In genomic region chr9:124254261-124254682, GRCh38 we compare ENCODE assay signal across 9 cellular contexts. TPM values are rescaled to one million over a fixed set of nuclear protein-coding genes. Genes with fewer than 3 reads are reported as not detected.
DNase-seq lines count a peak whose midpoint lies in the region; ATAC-seq, FAIRE-seq and TF ChIP-seq lines count a peak whose summit lies in the region.
"Had no signal": no experiment of that assay in that cellular context is flagged by ENCODE, and none has a peak within 500 bp of the region (broad histone marks: within the 10 kb centered on the region; RNA-seq: fewer than 3 reads in every experiment).

No MANE protein-coding gene starts in this region.

- H3K27me3 ChIP-seq in trophoblast cell (ENCODE audit: insufficient read depth, low read length) (no peaks in the 10 kb centered on the region), small intestine (ENCODE audit: control insufficient read depth in 2 of 2, insufficient read depth in 2 of 2, low read length in 2 of 2) (no peaks in the 10 kb centered on the region), esophagus muscularis mucosa (no peaks in the 10 kb centered on the region), PC-9 (ENCODE audit: insufficient read depth, low read depth) (no peaks in the 10 kb centered on the region)

- no peak overlapping the region for H2AK5ac ChIP-seq in trophoblast cell (ENCODE audit: low read length)

- no peak overlapping the region for H4K12ac ChIP-seq in trophoblast cell (ENCODE audit: low read depth, low read length)

- no peak overlapping the region for H3K14ac ChIP-seq in trophoblast cell (ENCODE audit: low read length)

- no peak overlapping the region for H4K8ac ChIP-seq in trophoblast cell (ENCODE audit: low read depth, low read length)

- intact Hi-C loops in esophagus muscularis mucosa (cut with DNase I) (no loop called here), PC-9 (cut with micrococcal nuclease; ENCODE audit: unreplicated experiment) (no loop called here)

- TF ChIP-seq CTCF in esophagus muscularis mucosa (IDR thresholded peaks at IDR 0.05) (no peak), PC-9 (conservative IDR thresholded peaks at IDR 0.05) (no peak)

- no peaks in the 10 kb centered on the region for H3K9me2 ChIP-seq in PC-9 (ENCODE audit: insufficient read depth)

- FAIRE-seq in small intestine (lab: Jason Lieb, UNC), result no peak

- H3K4ac ChIP-seq in trophoblast cell (ENCODE audit: low read depth, low read length), result no peak overlapping the region

- H2BK120ac ChIP-seq in trophoblast cell (ENCODE audit: insufficient read depth, low read length, poor library complexity), result peak overlapping the region; percentile 14

- H3K4me2 ChIP-seq in trophoblast cell (ENCODE audit: low read length) (no peak overlapping the region), PC-9 (no peak overlapping the region)

- no peak overlapping the region for H3K23ac ChIP-seq in trophoblast cell (ENCODE audit: low read length)

- peaks cover 22 to 24% of the 10 kb centered on the region in 2 experiments for H3K4me1 ChIP-seq in trophoblast cell (ENCODE audit: control insufficient read depth in 1 of 2, insufficient read depth in 2 of 2, low read length in 2 of 2)
- peaks cover 0 to 4% of the 10 kb centered on the region in 2 donors for H3K4me1 ChIP-seq in small intestine (ENCODE audit: control insufficient read depth in 2 of 2, insufficient read depth in 1 of 2, low read depth in 1 of 2, low read length in 1 of 2)
- peaks cover 9 to 17% (median 15%) of the 10 kb centered on the region in 4 donors for H3K4me1 ChIP-seq in esophagus muscularis mucosa
- H3K4me1 ChIP-seq in PC-9 (replicated peaks; ENCODE audit: insufficient read depth), result peaks cover 16% of the 10 kb centered on the region

- H2BK12ac ChIP-seq in trophoblast cell (ENCODE audit: low read length), result peak overlapping the region; percentile 92

- H2BK5ac ChIP-seq in trophoblast cell (ENCODE audit: low read depth, low read length, poor library complexity), result no peak overlapping the region

- DNase-seq in trophoblast cell (no peak), small intestine (no peak), esophagus muscularis mucosa (ENCODE audit: extremely low spot score) (no peak), PC-9 (no peak), NCI-H2196 treated with DMSO at 0.1 percent for 48 hours (lab: John Stamatoyannopoulos, UW; ENCODE audit: unreplicated experiment) (no peak)
- DNase-seq: activated CD4-positive, CD25-positive, alpha-beta regulatory T cell had no signal

- no peak overlapping the region for H4K91ac ChIP-seq in trophoblast cell (ENCODE audit: low read depth, low read length)

- H3K36me3 ChIP-seq in trophoblast cell (ENCODE audit: control insufficient read depth in 1 of 2, insufficient read depth in 2 of 2, low read length in 2 of 2) (no peaks in the 10 kb centered on the region), small intestine (ENCODE audit: control insufficient read depth in 2 of 2, insufficient read depth in 2 of 2, low read length in 2 of 2) (no peaks in the 10 kb centered on the region), esophagus muscularis mucosa (no peaks in the 10 kb centered on the region), PC-9 (ENCODE audit: low read depth) (no peaks in the 10 kb centered on the region)

- H3K9me3 ChIP-seq in trophoblast cell (ENCODE audit: insufficient read depth, low read depth, low read length) (no peaks in the 10 kb centered on the region), small intestine (ENCODE audit: control insufficient read depth, low read depth) (no peaks in the 10 kb centered on the region), esophagus muscularis mucosa (no peaks in the 10 kb centered on the region), PC-9 (ENCODE audit: insufficient read depth, low read depth) (no peaks in the 10 kb centered on the region)

- ATAC-seq in GM18511 (IDR thresholded peaks at IDR 0.05; ENCODE audit: unreplicated experiment) (peak; percentile 75), GM21390 (IDR thresholded peaks at IDR 0.05; ENCODE audit: unreplicated experiment) (peak; percentile 69), HG03442 (IDR thresholded peaks at IDR 0.05; ENCODE audit: unreplicated experiment) (peak; percentile 62)

- CTCF ChIA-PET in PC-9 (lab: Charles Lee), result no interaction called here

- H2AFZ ChIP-seq in trophoblast cell (ENCODE audit: insufficient read depth, low read length, poor library complexity) (no peak overlapping the region), PC-9 (no peak overlapping the region)

- peaks cover 10% of the 10 kb centered on the region for H3K79me2 ChIP-seq in trophoblast cell (ENCODE audit: control insufficient read depth, insufficient read depth, low read length, poor library complexity)
- H3K79me2 ChIP-seq in PC-9 (ENCODE audit: low read depth), result peaks cover 13% of the 10 kb centered on the region; the same call in 1 of the 2 replicates

- BruUV-seq in PC-9 (replicated peaks; lab: Mats Ljungman, UMichigan), result no TSS peak

- H3F3A ChIP-seq in PC-9 (ENCODE audit: insufficient read depth, low read depth), result peaks cover 18% of the 10 kb centered on the region

- H3K9ac ChIP-seq in trophoblast cell (ENCODE audit: low read length), result no peak overlapping the region

- WGBS in trophoblast cell (ENCODE audit: extremely low coverage, insufficient coverage, insufficient read length), result no CpG with 5 or more reads among the region's 10 CpGs
- 55 to 65% (median 65%) methylated on average over 10 of the region's 10 CpGs for WGBS in small intestine, 3 donors
- 90% methylated on average over 10 of the region's 10 CpGs for WGBS in esophagus muscularis mucosa

- H3K27ac ChIP-seq in trophoblast cell (ENCODE audit: low read depth, low read length) (no peak overlapping the region), small intestine (ENCODE audit: low read depth in 1 of 2, low read length in 1 of 2) (no peak overlapping the region), esophagus muscularis mucosa (replicated peaks in 1 of 4) (no peak overlapping the region), PC-9 (no peak overlapping the region)

- POLR2A ChIA-PET in PC-9 (lab: Charles Lee; ENCODE audit: unreplicated experiment), result no interaction called here

- no peaks in the 10 kb centered on the region for H4K20me1 ChIP-seq in PC-9 (ENCODE audit: insufficient read depth)

- H3K18ac ChIP-seq in trophoblast cell (ENCODE audit: low read length), result no peak overlapping the region

- no peak for TF ChIP-seq EP300 in esophagus muscularis mucosa (IDR thresholded peaks at IDR 0.05)

- H3K79me1 ChIP-seq in trophoblast cell (ENCODE audit: low read length), result peaks cover 23% of the 10 kb centered on the region

- no peak overlapping the region for H3K4me3 ChIP-seq in trophoblast cell (ENCODE audit: low read depth, low read length)
- no peak overlapping the region for H3K4me3 ChIP-seq in small intestine (ENCODE audit: low read depth in 1 of 2, low read length in 2 of 2)
- no peak overlapping the region for H3K4me3 ChIP-seq in esophagus muscularis mucosa
- no peak overlapping the region for H3K4me3 ChIP-seq in PC-9

- no peak for TF ChIP-seq POLR2A in esophagus muscularis mucosa (IDR thresholded peaks at IDR 0.05; ENCODE audit: low read depth)

RNA-seq across cellular contexts. Expression of gene NEK6, which starts 3.5 kb away (rescaled TPM):
- 51.6 and 53.5 TPM in 2 replicates for polyA plus RNA-seq in trophoblast cell (2013)
- 10 to 100 TPM in 2 of 3 donors, 1 to 10 TPM in 1; 9.7 to 28.9 (median 18.3) TPM for polyA plus RNA-seq in small intestine
- total RNA-seq in esophagus muscularis mucosa, result 10 to 100 TPM; 14.1 to 21.9 (median 15.1) TPM
- 48.1 and 57.9 TPM in 2 replicates for total RNA-seq in PC-9 (2021)
